ENCODE assay signal across 21 cellular contexts in the genomic region with DNA sequence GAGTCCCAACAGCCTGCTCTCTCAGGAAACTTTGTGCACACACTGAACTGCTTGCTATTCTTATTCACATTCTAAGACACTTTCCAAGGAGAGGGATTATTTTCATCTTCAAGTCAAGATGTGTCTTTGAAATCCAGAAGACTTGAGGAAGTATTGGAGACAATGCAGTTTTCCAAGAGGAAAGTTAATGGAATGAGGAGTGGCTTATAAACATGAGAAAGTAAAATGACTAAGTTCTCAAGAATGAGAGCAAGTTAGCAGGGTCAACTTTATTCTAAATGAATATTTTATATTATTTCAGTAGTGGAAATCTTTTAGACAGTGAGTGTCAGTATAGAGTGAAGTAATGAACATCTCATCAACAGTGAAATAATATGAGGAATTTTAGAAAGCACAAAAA.
"Had no signal": no experiment of that assay in that cellular context is flagged by ENCODE, and none has a peak within 500 bp of the region (broad histone marks: within the 10 kb centered on the region; RNA-seq: fewer than 3 reads in every experiment).

No MANE protein-coding gene starts in this region.

- DNase-seq: activated CD4-positive, alpha-beta T cell treated with anti-CD3 and anti-CD28 coated beads for 4 hours; activated CD8-positive, alpha-beta T cell treated with anti-CD3 and anti-CD28 coated beads for 36 hours; activated effector memory CD4-positive, alpha-beta T cell treated with anti-CD3 and anti-CD28 coated beads, Interleukin-2, amount 50 U/mL, for 16 hours; activated T-cell treated with anti-CD3 and anti-CD28 coated beads, Interleukin-2, amount 50 U/mL, for 4 hours; brain microvascular endothelial cell; effector memory CD4-positive, alpha-beta T cell; gastrocnemius medialis; heart left ventricle; immature natural killer cell; naive B cell; stimulated activated CD4-positive, alpha-beta T cell treated with anti-CD3 and anti-CD28 coated beads, Interleukin-15, amount 100 ng/mL, for 24 hours; stimulated activated CD4-positive, alpha-beta T cell treated with anti-CD3 and anti-CD28 coated beads, Interleukin-4, amount 100 ng/mL, for 1 hour; stimulated activated naive B cell treated with anti-CD40 and anti-IgM and Interleukin-4, amounts not matched to agents 10 μg/mL and 1 μg/mL and 100 μg/mL, for 72 hours; thyroid gland; WERI-Rb-1 had no signal

- H3K36me3 Mint-ChIP-seq: activated naive CD4-positive, alpha-beta T cell treated with anti-CD3 and anti-CD28 coated beads, Interleukin-2, amount 50 U/mL, for 24 hours; naive B cell; stimulated activated naive B cell treated with anti-CD40 and anti-IgM and Interleukin-4, amounts not matched to agents 10 μg/mL and 1 μg/mL and 100 μg/mL, for 72 hours had no signal

- H3K9me3 Mint-ChIP-seq: activated CD8-positive, alpha-beta T cell treated with anti-CD3 and anti-CD28 coated beads for 36 hours; activated naive CD4-positive, alpha-beta T cell treated with anti-CD3 and anti-CD28 coated beads, Interleukin-2, amount 50 U/mL, for 24 hours; activated T-cell treated with anti-CD3 and anti-CD28 coated beads, Interleukin-2, amount 50 U/mL, for 4 hours; dendritic cell treated with granulocyte-macrophage colony-stimulating factor and Interleukin-4, amounts not matched to agents 40 ng/mL and 50 ng/mL, for 4 days; naive B cell; stimulated activated naive B cell treated with anti-CD40 and anti-IgM and Interleukin-4, amounts not matched to agents 10 μg/mL and 1 μg/mL and 100 μg/mL, for 72 hours; T-helper 1 cell treated with Interleukin-12 subunit alpha and Interleukin-12 subunit beta and Interleukin-4 antibody, amounts not matched to agents 30 μg/mL and 1 μg/mL, for 36 hours had no signal

- H3K27ac Mint-ChIP-seq: activated CD8-positive, alpha-beta T cell treated with anti-CD3 and anti-CD28 coated beads for 36 hours; activated naive CD4-positive, alpha-beta T cell treated with anti-CD3 and anti-CD28 coated beads, Interleukin-2, amount 50 U/mL, for 24 hours; dendritic cell treated with granulocyte-macrophage colony-stimulating factor and Interleukin-4, amounts not matched to agents 40 ng/mL and 50 ng/mL, for 4 days; immature natural killer cell; naive B cell; stimulated activated naive B cell treated with anti-CD40 and anti-IgM and Interleukin-4, amounts not matched to agents 10 μg/mL and 1 μg/mL and 100 μg/mL, for 72 hours; T-helper 1 cell treated with Interleukin-12 subunit alpha and Interleukin-12 subunit beta and Interleukin-4 antibody, amounts not matched to agents 30 μg/mL and 1 μg/mL, for 36 hours had no signal

- H3K27me3 Mint-ChIP-seq: activated CD8-positive, alpha-beta T cell treated with anti-CD3 and anti-CD28 coated beads for 36 hours; dendritic cell treated with granulocyte-macrophage colony-stimulating factor and Interleukin-4, amounts not matched to agents 40 ng/mL and 50 ng/mL, for 4 days; stimulated activated naive B cell treated with anti-CD40 and anti-IgM and Interleukin-4, amounts not matched to agents 10 μg/mL and 1 μg/mL and 100 μg/mL, for 72 hours had no signal

- H3K4me3 Mint-ChIP-seq: activated CD8-positive, alpha-beta T cell treated with anti-CD3 and anti-CD28 coated beads for 36 hours; activated naive CD4-positive, alpha-beta T cell treated with anti-CD3 and anti-CD28 coated beads, Interleukin-2, amount 50 U/mL, for 24 hours; activated T-cell treated with anti-CD3 and anti-CD28 coated beads, Interleukin-2, amount 50 U/mL, for 4 hours; dendritic cell treated with granulocyte-macrophage colony-stimulating factor and Interleukin-4, amounts not matched to agents 40 ng/mL and 50 ng/mL, for 4 days; immature natural killer cell; naive B cell; stimulated activated naive B cell treated with anti-CD40 and anti-IgM and Interleukin-4, amounts not matched to agents 10 μg/mL and 1 μg/mL and 100 μg/mL, for 72 hours; T-helper 1 cell treated with Interleukin-12 subunit alpha and Interleukin-12 subunit beta and Interleukin-4 antibody, amounts not matched to agents 30 μg/mL and 1 μg/mL, for 36 hours had no signal

- H3K4me1 ChIP-seq: gastrocnemius medialis, heart left ventricle, parathyroid adenoma, right atrium auricular region, thyroid gland had no signal

- H3K27me3 ChIP-seq: brain microvascular endothelial cell, gastrocnemius medialis, heart left ventricle, right atrium auricular region, thyroid gland had no signal

- H3K27ac ChIP-seq: brain microvascular endothelial cell, gastrocnemius medialis, heart left ventricle, parathyroid adenoma, right atrium auricular region, skin epidermis, thyroid gland, WERI-Rb-1 had no signal

- H3K4me1 Mint-ChIP-seq: activated naive CD4-positive, alpha-beta T cell treated with anti-CD3 and anti-CD28 coated beads, Interleukin-2, amount 50 U/mL, for 24 hours; immature natural killer cell; naive B cell; stimulated activated naive B cell treated with anti-CD40 and anti-IgM and Interleukin-4, amounts not matched to agents 10 μg/mL and 1 μg/mL and 100 μg/mL, for 72 hours had no signal

- H3K4me3 ChIP-seq: gastrocnemius medialis, heart left ventricle, right atrium auricular region, skin epidermis, thyroid gland had no signal

- H3K36me3 ChIP-seq: brain microvascular endothelial cell, gastrocnemius medialis, heart left ventricle, right atrium auricular region, thyroid gland, WERI-Rb-1 had no signal

- H3K9me3 ChIP-seq: gastrocnemius medialis, heart left ventricle, right atrium auricular region, thyroid gland had no signal
